ENCODE assay signal across 8 cellular contexts in genomic region chr15:77070500-77071337, GRCh38. TPM values are rescaled to one million over a fixed set of nuclear protein-coding genes. Genes with fewer than 3 reads are reported as not detected.
DNase-seq lines count a peak whose midpoint lies in the region; ATAC-seq and TF ChIP-seq lines count a peak whose summit lies in the region.

TSS of gene TSPAN3 (minus strand) at chr15:77071109. CDS start at chr15:77070954, 155 bp downstream.

- DNase-seq in GM03348 (ENCODE audit: low spot score) (peak; percentile 96), HFF-Myc (ENCODE audit: extremely low read depth, low read depth) (peak; percentile 45), MV-4-11 (lab: John Stamatoyannopoulos, UW) (peak; percentile 86), SJSA1 (ENCODE audit: low read depth in 1 of 2, low spot score in 2 of 2) (peak; percentile 88 to 93), foreskin keratinocyte (peak in 1 of 2 donors; percentile 71), neural progenitor cell (ENCODE audit: low spot score) (peak; percentile 98)
- peak; percentile 70 to 93 (median 80) for DNase-seq in activated naive CD4-positive, alpha-beta T cell (lab: John Stamatoyannopoulos, UW)

- peaks cover 14% of the 10 kb centered on the region for H3K36me3 Mint-ChIP-seq in neural progenitor cell

- H3K27ac ChIP-seq in SJSA1 (peak within 1 kb of the TSS; percentile 75), foreskin keratinocyte (no peak within 1 kb of the TSS), neural progenitor cell (peak within 1 kb of the TSS; percentile 73), stomach smooth muscle (ENCODE audit: low read length) (peak within 1 kb of the TSS; percentile 80)

- H3K9me3 ChIP-seq in SJSA1 (replicated peaks), result no peaks in the 10 kb centered on the region
- no peaks in the 10 kb centered on the region for H3K9me3 ChIP-seq in neural progenitor cell (ENCODE audit: low read depth)
- H3K9me3 ChIP-seq in stomach smooth muscle (ENCODE audit: control insufficient read depth in 2 of 2, low read length in 2 of 2), result no peaks in the 10 kb centered on the region

- no peaks in the 10 kb centered on the region for H3F3A ChIP-seq in neural progenitor cell (ENCODE audit: low read depth)

- peak within 1 kb of the TSS; percentile 60 for H3K4me3 ChIP-seq in HFF-Myc (replicated peaks; ENCODE audit: low read depth, low read length)
- peak within 1 kb of the TSS; percentile 93 for H3K4me3 ChIP-seq in SJSA1
- H3K4me3 ChIP-seq in neural progenitor cell, result peak within 1 kb of the TSS; percentile 88
- H3K4me3 ChIP-seq in stomach smooth muscle (ENCODE audit: low read length in 2 of 2), result peak within 1 kb of the TSS; percentile 71 to 83

- H4K20me1 ChIP-seq in neural progenitor cell (ENCODE audit: low read depth), result peaks cover 47% of the 10 kb centered on the region

- H3K9me3 Mint-ChIP-seq in neural progenitor cell, result no peaks in the 10 kb centered on the region

- H3K27me3 Mint-ChIP-seq in neural progenitor cell (ENCODE audit: insufficient read depth, low read depth), result peaks cover 2% of the 10 kb centered on the region

- H3K4me1 ChIP-seq in SJSA1 (replicated peaks), result peaks cover 29% of the 10 kb centered on the region
- peaks cover 17% of the 10 kb centered on the region for H3K4me1 ChIP-seq in foreskin keratinocyte
- peaks cover 23% of the 10 kb centered on the region for H3K4me1 ChIP-seq in neural progenitor cell
- peaks cover 10% of the 10 kb centered on the region for H3K4me1 ChIP-seq in stomach smooth muscle (ENCODE audit: control insufficient read depth, insufficient read depth, low read length)

- H3K4me1 Mint-ChIP-seq in neural progenitor cell, result peaks cover 31% of the 10 kb centered on the region

- peak; percentile 98 for ATAC-seq in foreskin keratinocyte

- no peak for TF ChIP-seq CTCF in HFF-Myc (IDR thresholded peaks at IDR 0.05; ENCODE audit: low read depth, low read length, missing control alignments)
- TF ChIP-seq CTCF in foreskin keratinocyte (conservative IDR thresholded peaks at IDR 0.05), result no peak
- no peak for TF ChIP-seq CTCF in neural progenitor cell (IDR thresholded peaks at IDR 0.05)

- H3K4me2 ChIP-seq in neural progenitor cell, result peak within 1 kb of the TSS; percentile 98

- H3K36me3 ChIP-seq in SJSA1 (peaks cover 20% of the 10 kb centered on the region), neural progenitor cell (no peaks in the 10 kb centered on the region), stomach smooth muscle (ENCODE audit: control insufficient read depth in 2 of 2, insufficient read depth in 2 of 2, low read length in 2 of 2) (no peaks in the 10 kb centered on the region)

- H3K79me2 ChIP-seq in neural progenitor cell (ENCODE audit: low read depth), result peaks cover 48% of the 10 kb centered on the region

- H2AFZ ChIP-seq in neural progenitor cell (replicated peaks), result peak within 1 kb of the TSS; percentile 98

- peak within 1 kb of the TSS; percentile 58 for H3K27ac Mint-ChIP-seq in neural progenitor cell

- H3K4me3 Mint-ChIP-seq in neural progenitor cell, result peak within 1 kb of the TSS; percentile 90

- peak within 1 kb of the TSS; percentile 76 for H3K9ac ChIP-seq in neural progenitor cell
- H3K9ac ChIP-seq in stomach smooth muscle (ENCODE audit: low read length in 2 of 2), result peak within 1 kb of the TSS; percentile 70 to 86

- H3K27me3 ChIP-seq in SJSA1 (replicated peaks) (no peaks in the 10 kb centered on the region; the same call in 1 of the 2 replicates), foreskin keratinocyte (no peaks in the 10 kb centered on the region), neural progenitor cell (no peaks in the 10 kb centered on the region), stomach smooth muscle (ENCODE audit: control insufficient read depth in 1 of 2, insufficient read depth in 2 of 2, low read length in 2 of 2) (peaks cover 0 to 4% of the 10 kb centered on the region in 2 donors)

RNA-seq across cellular contexts. Expression of gene TSPAN3, which starts in this region (rescaled TPM):
- 331 and 341 TPM in 2 replicates for total RNA-seq in SJSA1 (2014; rRNA removed; shearing (Covaris generic))
- total RNA-seq in foreskin keratinocyte (107 and 123 TPM in 2 replicates), neural progenitor cell (ENCODE audit: low replicate concordance) (331 and 474 TPM in 2 replicates)
- polyA plus RNA-seq in foreskin keratinocyte, result 86.5 and 108 TPM in 2 replicates
